In the genomic region with DNA sequence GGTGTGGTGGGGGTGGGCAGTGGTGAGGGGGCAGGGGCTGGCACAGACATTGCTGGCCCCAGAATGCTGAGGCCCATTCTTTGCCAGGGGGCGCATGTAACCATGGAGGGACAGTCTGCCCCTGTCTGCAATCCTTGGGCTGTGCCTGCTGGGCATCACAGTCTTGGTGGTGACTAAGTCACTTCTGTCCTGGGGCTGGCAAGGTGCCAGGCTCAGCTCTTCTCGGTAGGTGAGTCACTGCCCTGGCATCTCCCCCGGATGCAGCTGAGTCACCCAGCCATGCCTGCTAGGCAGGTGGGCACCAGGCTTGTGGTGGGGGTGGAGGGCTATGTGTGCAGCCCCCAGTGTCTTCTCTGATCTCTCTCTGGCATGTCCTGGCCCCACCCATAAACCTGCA, we compare ENCODE assay signal across 1 cellular context.
TF ChIP-seq lines count a peak whose summit lies in the region.

No MANE protein-coding gene starts in this region.

TF ChIP-seq in HepG2, 621 proteins besides CTCF, POLR2A, EP300 and RAD21 (continued from another document and continues in another):
- TF ChIP-seq ZNF3 (CRISPR knock-in tag; IDR thresholded peaks at IDR 0.05), result no peak
- TF ChIP-seq KLF12 (CRISPR knock-in tag; IDR thresholded peaks at IDR 0.05; ENCODE audit: borderline replicate concordance), result no peak
- no peak for TF ChIP-seq ZNF234 (CRISPR knock-in tag; conservative IDR thresholded peaks at IDR 0.05)
- no peak for TF ChIP-seq EHMT2 (IDR thresholded peaks at IDR 0.05; ENCODE audit: borderline replicate concordance, low read depth, low read length)
- TF ChIP-seq ATM (IDR thresholded peaks at IDR 0.05; ENCODE audit: borderline replicate concordance), result no peak
- TF ChIP-seq, protein P1, sequence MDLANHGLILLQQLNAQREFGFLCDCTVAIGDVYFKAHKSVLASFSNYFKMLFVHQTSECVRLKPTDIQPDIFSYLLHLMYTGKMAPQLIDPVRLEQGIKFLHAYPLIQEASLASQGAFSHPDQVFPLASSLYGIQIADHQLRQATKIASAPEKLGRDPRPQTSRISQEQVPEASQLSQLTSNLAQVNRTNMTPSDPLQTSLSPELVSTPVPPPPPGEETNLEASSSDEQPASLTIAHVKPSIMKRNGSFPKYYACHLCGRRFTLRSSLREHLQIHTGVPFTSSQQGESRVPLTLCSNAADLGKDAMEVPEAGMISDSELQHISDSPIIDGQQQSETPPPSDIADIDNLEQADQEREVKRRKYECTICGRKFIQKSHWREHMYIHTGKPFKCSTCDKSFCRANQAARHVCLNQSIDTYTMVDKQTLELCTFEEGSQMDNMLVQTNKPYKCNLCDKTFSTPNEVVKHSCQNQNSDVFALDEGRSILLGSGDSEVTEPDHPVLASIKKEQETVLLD (CRISPR knock-in tag; IDR thresholded peaks at IDR 0.05; ENCODE audit: low read depth), result no peak
- no peak for TF ChIP-seq CEBPG (CRISPR knock-in tag; IDR thresholded peaks at IDR 0.05)
- TF ChIP-seq SSRP1 (CRISPR knock-in tag; IDR thresholded peaks at IDR 0.05), result no peak
- TF ChIP-seq TGIF2 (CRISPR knock-in tag; IDR thresholded peaks at IDR 0.05), result no peak
- no peak for TF ChIP-seq REST (IDR thresholded peaks at IDR 0.05; ENCODE audit: borderline replicate concordance in 1 of 2, low read depth in 1 of 2, low read length in 2 of 2)
- no peak for TF ChIP-seq TCF7 (IDR thresholded peaks at IDR 0.05; ENCODE audit: low read depth)
- no peak for TF ChIP-seq ZNF362 (CRISPR knock-in tag; IDR thresholded peaks at IDR 0.05; ENCODE audit: borderline replicate concordance)
- TF ChIP-seq PITX1 (CRISPR knock-in tag; IDR thresholded peaks at IDR 0.05), result no peak
- no peak for TF ChIP-seq ZNF737 (CRISPR knock-in tag; IDR thresholded peaks at IDR 0.05; ENCODE audit: borderline replicate concordance)
- TF ChIP-seq, protein P2, sequence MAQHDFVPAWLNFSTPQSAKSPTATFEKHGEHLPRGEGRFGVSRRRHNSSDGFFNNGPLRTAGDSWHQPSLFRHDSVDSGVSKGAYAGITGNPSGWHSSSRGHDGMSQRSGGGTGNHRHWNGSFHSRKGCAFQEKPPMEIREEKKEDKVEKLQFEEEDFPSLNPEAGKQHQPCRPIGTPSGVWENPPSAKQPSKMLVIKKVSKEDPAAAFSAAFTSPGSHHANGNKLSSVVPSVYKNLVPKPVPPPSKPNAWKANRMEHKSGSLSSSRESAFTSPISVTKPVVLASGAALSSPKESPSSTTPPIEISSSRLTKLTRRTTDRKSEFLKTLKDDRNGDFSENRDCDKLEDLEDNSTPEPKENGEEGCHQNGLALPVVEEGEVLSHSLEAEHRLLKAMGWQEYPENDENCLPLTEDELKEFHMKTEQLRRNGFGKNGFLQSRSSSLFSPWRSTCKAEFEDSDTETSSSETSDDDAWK (CRISPR knock-in tag; IDR thresholded peaks at IDR 0.05), result no peak
- no peak for TF ChIP-seq MYNN (CRISPR knock-in tag; IDR thresholded peaks at IDR 0.05; ENCODE audit: low read depth)
- peak; percentile 34; the same call in 1 of the 2 replicates for TF ChIP-seq ZNF687 (CRISPR knock-in tag; IDR thresholded peaks at IDR 0.05)
- TF ChIP-seq ETV5 (CRISPR knock-in tag; IDR thresholded peaks at IDR 0.05; ENCODE audit: borderline replicate concordance), result peak; percentile 72; the same call in 1 of the 2 replicates
- TF ChIP-seq MAFF (IDR thresholded peaks at IDR 0.05; ENCODE audit: low read depth, low read length), result peak; percentile 15; the same call in 1 of the 2 replicates
- TF ChIP-seq, protein P3, sequence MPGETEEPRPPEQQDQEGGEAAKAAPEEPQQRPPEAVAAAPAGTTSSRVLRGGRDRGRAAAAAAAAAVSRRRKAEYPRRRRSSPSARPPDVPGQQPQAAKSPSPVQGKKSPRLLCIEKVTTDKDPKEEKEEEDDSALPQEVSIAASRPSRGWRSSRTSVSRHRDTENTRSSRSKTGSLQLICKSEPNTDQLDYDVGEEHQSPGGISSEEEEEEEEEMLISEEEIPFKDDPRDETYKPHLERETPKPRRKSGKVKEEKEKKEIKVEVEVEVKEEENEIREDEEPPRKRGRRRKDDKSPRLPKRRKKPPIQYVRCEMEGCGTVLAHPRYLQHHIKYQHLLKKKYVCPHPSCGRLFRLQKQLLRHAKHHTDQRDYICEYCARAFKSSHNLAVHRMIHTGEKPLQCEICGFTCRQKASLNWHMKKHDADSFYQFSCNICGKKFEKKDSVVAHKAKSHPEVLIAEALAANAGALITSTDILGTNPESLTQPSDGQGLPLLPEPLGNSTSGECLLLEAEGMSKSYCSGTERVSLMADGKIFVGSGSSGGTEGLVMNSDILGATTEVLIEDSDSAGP (CRISPR knock-in tag; IDR thresholded peaks at IDR 0.05; ENCODE audit: borderline replicate concordance), result no peak
- TF ChIP-seq, protein P4, sequence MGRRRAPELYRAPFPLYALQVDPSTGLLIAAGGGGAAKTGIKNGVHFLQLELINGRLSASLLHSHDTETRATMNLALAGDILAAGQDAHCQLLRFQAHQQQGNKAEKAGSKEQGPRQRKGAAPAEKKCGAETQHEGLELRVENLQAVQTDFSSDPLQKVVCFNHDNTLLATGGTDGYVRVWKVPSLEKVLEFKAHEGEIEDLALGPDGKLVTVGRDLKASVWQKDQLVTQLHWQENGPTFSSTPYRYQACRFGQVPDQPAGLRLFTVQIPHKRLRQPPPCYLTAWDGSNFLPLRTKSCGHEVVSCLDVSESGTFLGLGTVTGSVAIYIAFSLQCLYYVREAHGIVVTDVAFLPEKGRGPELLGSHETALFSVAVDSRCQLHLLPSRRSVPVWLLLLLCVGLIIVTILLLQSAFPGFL (CRISPR knock-in tag; IDR thresholded peaks at IDR 0.05), result no peak
- no peak for TF ChIP-seq ZNF777 (CRISPR knock-in tag; IDR thresholded peaks at IDR 0.05)
- TF ChIP-seq ZNF260 (CRISPR knock-in tag; IDR thresholded peaks at IDR 0.05; ENCODE audit: borderline replicate concordance, low read depth), result no peak
- TF ChIP-seq AHR (CRISPR knock-in tag; IDR thresholded peaks at IDR 0.05), result no peak
- TF ChIP-seq ZNF501 (CRISPR knock-in tag; IDR thresholded peaks at IDR 0.05), result no peak
- no peak for TF ChIP-seq ZNF326 (CRISPR knock-in tag; IDR thresholded peaks at IDR 0.05; ENCODE audit: borderline replicate concordance)
- TF ChIP-seq HDAC2 (CRISPR knock-in tag; IDR thresholded peaks at IDR 0.05), result no peak
- TF ChIP-seq MTA1 (CRISPR knock-in tag; IDR thresholded peaks at IDR 0.05; ENCODE audit: borderline replicate concordance), result 0 out of 2 replicates have a peak, but pooled peaks have one; percentile 37
- TF ChIP-seq SMARCC2 (IDR thresholded peaks at IDR 0.05), result no peak
- no peak for TF ChIP-seq SRSF4 (IDR thresholded peaks at IDR 0.05; ENCODE audit: low read depth, low read length, poor library complexity, severe bottlenecking)
- TF ChIP-seq KMT2A (CRISPR knock-in tag; IDR thresholded peaks at IDR 0.05), result no peak
- TF ChIP-seq CBFB (CRISPR knock-in tag; IDR thresholded peaks at IDR 0.05), result no peak
- TF ChIP-seq JUND (CRISPR knock-in tag; IDR thresholded peaks at IDR 0.05), result peak; percentile 59; the same call in 1 of the 2 replicates
- TF ChIP-seq PRDM15 (CRISPR knock-in tag; IDR thresholded peaks at IDR 0.05), result no peak
- TF ChIP-seq LCORL (IDR thresholded peaks at IDR 0.05), result peak; percentile 93
- no peak for TF ChIP-seq LCORL (CRISPR knock-in tag; IDR thresholded peaks at IDR 0.05)
- TF ChIP-seq ZNF547 (CRISPR knock-in tag; IDR thresholded peaks at IDR 0.05), result no peak
- no peak for TF ChIP-seq ZNF713 (CRISPR knock-in tag; IDR thresholded peaks at IDR 0.05)
- no peak for TF ChIP-seq ZNF496 (CRISPR knock-in tag; IDR thresholded peaks at IDR 0.05; ENCODE audit: insufficient replicate concordance)
